In the genomic region with DNA sequence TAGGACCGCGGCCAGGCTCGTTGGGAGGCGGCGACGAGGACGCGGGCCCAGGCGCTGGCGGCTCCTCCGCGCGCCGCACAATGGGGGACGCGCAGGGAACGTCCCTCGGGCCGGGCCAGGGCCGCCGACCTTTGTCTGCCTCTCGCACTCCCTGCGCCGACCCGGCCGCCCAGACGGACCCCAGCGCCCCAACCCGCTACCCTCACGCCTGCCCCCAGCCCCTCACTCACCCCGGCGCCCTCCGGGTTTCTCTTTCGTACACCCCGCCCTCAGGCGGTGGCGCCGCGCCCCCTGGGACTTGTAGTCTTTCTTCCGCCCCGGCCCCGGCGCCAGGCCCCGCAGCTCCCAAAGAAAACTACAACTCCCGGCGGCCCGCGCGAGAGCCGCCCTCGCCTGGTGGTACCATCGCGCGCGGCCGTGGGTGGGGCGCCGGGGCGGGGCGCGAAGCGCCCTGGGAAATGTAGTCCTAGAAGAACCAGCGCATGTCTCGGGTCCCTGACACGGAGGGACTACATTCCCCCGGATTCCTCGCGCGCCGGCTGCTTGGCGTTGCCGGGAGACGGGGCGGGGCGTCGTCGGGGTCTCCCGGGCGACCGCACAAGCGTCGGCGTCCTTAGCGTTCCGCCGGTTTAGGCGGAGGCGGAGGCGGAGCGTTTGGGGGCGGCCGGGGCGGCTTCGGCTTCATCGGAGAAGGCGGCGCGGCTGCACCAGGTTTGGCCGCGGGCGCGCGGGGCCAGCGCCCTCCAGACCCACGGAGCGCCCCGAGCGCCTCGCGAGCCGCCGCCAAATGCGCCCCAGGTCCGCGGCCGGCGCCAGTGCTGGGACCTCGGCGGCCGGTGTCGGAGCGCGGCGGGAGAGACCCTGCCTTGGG, we compare ENCODE assay signal across 8 cellular contexts. TPM values are rescaled to one million over a fixed set of nuclear protein-coding genes. Genes with fewer than 3 reads are reported as not detected.
DNase-seq lines count a peak whose midpoint lies in the region; ATAC-seq and TF ChIP-seq lines count a peak whose summit lies in the region.

A gene (minus strand): TSS at position 260 of the 871 bp plus-strand sequence. CDS start 24,546 bp downstream, outside the sequence.

- POLR2A ChIA-PET in A673 (lab: Charles Lee; ENCODE audit: low non-redundant PET) = no interaction called here

- WGBS in mammary epithelial cell (ENCODE audit: low coverage, missing lambda C conversion rate) = 2% methylated on average over 39 of the region's 124 CpGs

- H3K4me1 ChIP-seq in A673 (ENCODE audit: insufficient read depth, low read length, poor library complexity, severe bottlenecking) (peaks cover 4% of the 10 kb centered on the region), mammary epithelial cell (ENCODE audit: insufficient read depth, low read length) (no peaks in the 10 kb centered on the region), iPS-20b (ENCODE audit: insufficient read depth, low read length) (peaks cover 2% of the 10 kb centered on the region; the same call in 1 of the 2 replicates), skeletal muscle tissue (ENCODE audit: control insufficient read depth in 3 of 3, insufficient read depth in 3 of 3, low read length in 3 of 3) (peaks cover 0 to 5% (median 4%) of the 10 kb centered on the region in 3 donors)

- DNase-seq in A673 (ENCODE audit: low spot score) (peak; percentile 99), NCI-H2227 (lab: John Stamatoyannopoulos, UW; ENCODE audit: unreplicated experiment) (peak; percentile 99), mammary epithelial cell (peak; percentile 97)

- no peak for TF ChIP-seq CTCF in A673 (conservative IDR thresholded peaks at IDR 0.05; ENCODE audit: low read depth, low read length)
- no peak for TF ChIP-seq CTCF in VCaP (conservative IDR thresholded peaks at IDR 0.05)
- TF ChIP-seq CTCF in mammary epithelial cell (conservative IDR thresholded peaks at IDR 0.05 in 1 of 2, IDR thresholded peaks at IDR 0.05 in 1 of 2; ENCODE audit: extremely low read depth in 1 of 2, insufficient read depth in 1 of 2, low read depth in 1 of 2, low read length in 2 of 2) = no peak

- peak within 1 kb of the TSS; percentile 88 for H2AFZ ChIP-seq in mammary epithelial cell (ENCODE audit: low read depth, low read length)

- dilution Hi-C loops in mammary epithelial cell (cut with HindIII; ENCODE audit: low sequenced_read_pairs) = no loop called here

- peak within 1 kb of the TSS; percentile 99 for H3K4me2 ChIP-seq in mammary epithelial cell (ENCODE audit: insufficient read depth, low read depth, low read length)

- H3K27ac ChIP-seq in A673 (ENCODE audit: low read depth, low read length, poor library complexity, severe bottlenecking) = peak within 1 kb of the TSS; percentile 79
- H3K27ac ChIP-seq in VCaP = peak within 1 kb of the TSS; percentile 59; the same call in 1 of the 2 replicates
- peak within 1 kb of the TSS; percentile 51 for H3K27ac ChIP-seq in mammary epithelial cell (ENCODE audit: insufficient read depth, low read depth, low read length)
- no peak within 1 kb of the TSS for H3K27ac ChIP-seq in iPS-20b (ENCODE audit: low read length)
- H3K27ac ChIP-seq in skeletal muscle tissue (ENCODE audit: low read depth, low read length) = peak within 1 kb of the TSS; percentile 30

- intact Hi-C loops in A673 (cut with micrococcal nuclease; ENCODE audit: unreplicated experiment) (loop anchor here (10.0 kb wide), 2 partner anchors 81 to 259 kb away; a partner anchor contains a TSS), mammary epithelial cell (cut with micrococcal nuclease) (loop anchor here (2.0 to 10.0 kb wide), 3 partner anchors 54 to 131 kb away; a partner anchor contains a TSS)

- H3K36me3 ChIP-seq in A673 (ENCODE audit: insufficient read depth, low read length, poor library complexity, severe bottlenecking) = peaks cover 10% of the 10 kb centered on the region
- no peaks in the 10 kb centered on the region for H3K36me3 ChIP-seq in mammary epithelial cell (ENCODE audit: insufficient read depth, low read length)
- H3K36me3 ChIP-seq in iPS-20b (ENCODE audit: insufficient read depth, low read depth, low read length) = peaks cover 5% of the 10 kb centered on the region; the same call in 1 of the 2 replicates
- peaks cover 0 to 5% (median 4%) of the 10 kb centered on the region in 3 donors for H3K36me3 ChIP-seq in skeletal muscle tissue (ENCODE audit: control insufficient read depth in 3 of 3, insufficient read depth in 3 of 3, low read length in 3 of 3)

- H3K9me3 ChIP-seq in A673 (ENCODE audit: low read depth, low read length, poor library complexity, severe bottlenecking) (no peaks in the 10 kb centered on the region), mammary epithelial cell (replicated peaks; ENCODE audit: insufficient read depth, low read length) (peaks cover 3% of the 10 kb centered on the region), iPS-20b (ENCODE audit: insufficient read depth, low read depth, low read length) (no peaks in the 10 kb centered on the region; the same call in 1 of the 2 replicates), skeletal muscle tissue (ENCODE audit: control insufficient read depth in 3 of 3, low read length in 3 of 3) (peaks cover 5 to 10% (median 6%) of the 10 kb centered on the region in 3 donors)

- in situ Hi-C loops in mammary epithelial cell (cut with MboI; ENCODE audit: low sequenced_read_pairs in 2 of 2) = no loop called here

- H3K4me3 ChIP-seq in A673 (ENCODE audit: low read depth, low read length, poor library complexity, severe bottlenecking) (peak within 1 kb of the TSS; percentile 94), mammary epithelial cell (replicated peaks in 1 of 3; ENCODE audit: insufficient read depth in 1 of 3, low read depth in 2 of 3, low read length in 3 of 3) (peak within 1 kb of the TSS; percentile 76 to 94 (median 83)), iPS-20b (ENCODE audit: low read length) (peak within 1 kb of the TSS; percentile 67; the same call in 1 of the 2 replicates), skeletal muscle tissue (ENCODE audit: low read length in 3 of 3) (peak within 1 kb of the TSS; percentile 43 to 76 (median 73))

- ATAC-seq in GM18868 (IDR thresholded peaks at IDR 0.05; ENCODE audit: unreplicated experiment) (peak; percentile 94), HG03108 (IDR thresholded peaks at IDR 0.05; ENCODE audit: unreplicated experiment) (peak; percentile 88)

- H4K20me1 ChIP-seq in mammary epithelial cell (ENCODE audit: insufficient read depth, low read length) = no peaks in the 10 kb centered on the region

- no TSS peak for BruUV-seq in A673 (replicated peaks; lab: Mats Ljungman, UMichigan)
- no TSS peak for BruUV-seq in mammary epithelial cell (replicated peaks; lab: Mats Ljungman, UMichigan)

- H3K9ac ChIP-seq in mammary epithelial cell (ENCODE audit: insufficient read depth, low read length) (peak within 1 kb of the TSS; percentile 48), iPS-20b (ENCODE audit: low read depth, low read length) (peak within 1 kb of the TSS; percentile 53; the same call in 1 of the 2 replicates), skeletal muscle tissue (ENCODE audit: low read depth in 1 of 3, low read length in 3 of 3) (peak within 1 kb of the TSS in 2 of 3 donors; percentile 20 to 62)

- CTCF ChIA-PET in A673 (lab: Charles Lee) (interaction anchor here (0.6 kb wide), 1 partner anchor 83 kb away, joined by 3 read pairs; no protein-coding TSS in a partner anchor), mammary epithelial cell (lab: Charles Lee; ENCODE audit: low non-redundant PET) (no interaction called here)

- H3K27me3 ChIP-seq in A673 (replicated peaks; ENCODE audit: insufficient read depth, low read depth, low read length, poor library complexity) (no peaks in the 10 kb centered on the region), mammary epithelial cell (ENCODE audit: insufficient read depth, low read length) (peaks cover 2% of the 10 kb centered on the region), iPS-20b (ENCODE audit: insufficient read depth, low read length) (peaks cover 27% of the 10 kb centered on the region), skeletal muscle tissue (ENCODE audit: control insufficient read depth in 3 of 3, insufficient read depth in 3 of 3, low read length in 3 of 3) (peaks cover 17 to 20% (median 18%) of the 10 kb centered on the region in 3 donors)

- H3K79me2 ChIP-seq in mammary epithelial cell (ENCODE audit: insufficient read depth, low read length) = peaks cover 36% of the 10 kb centered on the region

RNA-seq across cellular contexts. Expression of the gene that starts here (rescaled TPM):
- total RNA-seq in A673 (2021) = 26.8 and 28.4 TPM in 2 replicates
- 10 to 100 TPM in 1 of 2 donors, 1 to 10 TPM in 1; 9.5 to 23.8 TPM for total RNA-seq in mammary epithelial cell
- 11.6 TPM for polyA plus RNA-seq in mammary epithelial cell
- polyA minus RNA-seq in mammary epithelial cell = 0.88 TPM
- 2.1 TPM for total RNA-seq in skeletal muscle tissue
